24 cellular contexts compared by ENCODE assay signal in the genomic region with DNA sequence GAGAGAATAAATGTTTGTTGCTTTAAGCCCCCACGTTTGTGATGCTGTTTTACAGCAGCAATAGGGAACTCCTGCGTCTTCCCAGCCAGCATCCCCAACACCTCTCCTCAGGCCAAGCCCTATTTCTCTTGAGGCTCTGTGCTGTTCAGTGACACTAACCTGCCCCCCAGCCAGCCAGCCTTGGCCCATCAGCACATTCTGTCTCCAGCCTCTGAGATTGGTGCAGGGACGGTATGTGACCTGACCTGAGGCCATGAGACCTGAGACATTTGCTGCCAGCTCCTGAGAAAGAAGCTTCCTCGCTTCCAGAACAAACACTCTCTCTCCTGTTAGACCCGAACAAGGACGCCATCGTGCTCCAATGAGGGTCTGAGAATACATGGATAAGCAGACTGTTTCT.
"Had no signal": no experiment of that assay in that cellular context is flagged by ENCODE, and none has a peak within 500 bp of the region (broad histone marks: within the 10 kb centered on the region; RNA-seq: fewer than 3 reads in every experiment).

No MANE protein-coding gene starts in this region.

- H3K36me3 Mint-ChIP-seq: natural killer cell; stimulated activated effector memory CD8-positive, alpha-beta T cell treated with anti-CD3 and anti-CD28 coated beads, Interleukin-12 subunit alpha, Interleukin-12 subunit beta, amount 100 ng/mL, for 72 hours had no signal

- H3K4me3 ChIP-seq: dorsolateral prefrontal cortex, gastroesophageal sphincter, heart left ventricle, hepatocyte, left lung, lower lobe of right lung, ovary, sigmoid colon, testis, tibial artery, upper lobe of left lung had no signal

- H3K9me3 Mint-ChIP-seq: natural killer cell; stimulated activated effector memory CD8-positive, alpha-beta T cell treated with anti-CD3 and anti-CD28 coated beads, Interleukin-12 subunit alpha, Interleukin-12 subunit beta, amount 100 ng/mL, for 72 hours had no signal

- H3K9me3 ChIP-seq: gastroesophageal sphincter, heart left ventricle, left lung, lower lobe of right lung, ovary, sigmoid colon, testis, tibial artery, upper lobe of left lung had no signal

- H3K27ac ChIP-seq: dorsolateral prefrontal cortex, epithelial cell of prostate, gastroesophageal sphincter, heart left ventricle, hepatocyte, left lung, lower lobe of right lung, ovary, sigmoid colon, testis, tibial artery, upper lobe of left lung had no signal

- H3K36me3 ChIP-seq: gastroesophageal sphincter, heart left ventricle, left lung, lower lobe of right lung, ovary, sigmoid colon, tibial artery, upper lobe of left lung had no signal

- H3K27me3 ChIP-seq: dorsolateral prefrontal cortex, heart left ventricle, ovary, sigmoid colon, testis, tibial artery, upper lobe of left lung had no signal

- H3K4me3 Mint-ChIP-seq: natural killer cell; stimulated activated effector memory CD8-positive, alpha-beta T cell treated with anti-CD3 and anti-CD28 coated beads, Interleukin-12 subunit alpha, Interleukin-12 subunit beta, amount 100 ng/mL, for 72 hours had no signal

- H3K4me1 ChIP-seq: left lung, lower lobe of right lung had no signal

- ATAC-seq: esophagus mucosa; gastroesophageal sphincter; left lung; natural killer cell; stimulated activated effector memory CD8-positive, alpha-beta T cell treated with anti-CD3 and anti-CD28 coated beads, Interleukin-12 subunit alpha, Interleukin-12 subunit beta, amount 100 ng/mL, for 72 hours had no signal

- DNase-seq: dorsolateral prefrontal cortex; effector CD4-positive, alpha-beta T cell; foreskin fibroblast; heart left ventricle; kidney; left lung; lower lobe of right lung; natural killer cell; occipital lobe; ovary; right cardiac atrium; sigmoid colon; stimulated activated CD4-positive, alpha-beta T cell treated with anti-CD3 and anti-CD28 coated beads, Interleukin-2, amount 100 ng/mL, for 24 hours; stimulated activated CD4-positive, alpha-beta T cell treated with anti-CD3 and anti-CD28 coated beads, Interleukin-4, amount 100 ng/mL, for 24 hours; stimulated activated naive CD4-positive, alpha-beta T cell treated with Interleukin-2 at 50 U/mL for 16 hours; substantia nigra; testis; tibial artery; upper lobe of left lung had no signal

- H3K27ac Mint-ChIP-seq: natural killer cell; stimulated activated effector memory CD8-positive, alpha-beta T cell treated with anti-CD3 and anti-CD28 coated beads, Interleukin-12 subunit alpha, Interleukin-12 subunit beta, amount 100 ng/mL, for 72 hours had no signal
